ENCODE assay signal across 17 cellular contexts in genomic region chr16:78126662-78127061, GRCh38. TPM values are rescaled to one million over a fixed set of nuclear protein-coding genes. Genes with fewer than 3 reads are reported as not detected.
DNase-seq lines count a peak whose midpoint lies in the region; ATAC-seq, FAIRE-seq and TF ChIP-seq lines count a peak whose summit lies in the region.
"Had no signal": no experiment of that assay in that cellular context is flagged by ENCODE, and none has a peak within 500 bp of the region (broad histone marks: within the 10 kb centered on the region; RNA-seq: fewer than 3 reads in every experiment).

No MANE protein-coding gene starts in this region.

- H3K36me3 ChIP-seq in heart left ventricle = no peaks in the 10 kb centered on the region
- no peaks in the 10 kb centered on the region for H3K36me3 ChIP-seq in right atrium auricular region
- no peaks in the 10 kb centered on the region for H3K36me3 ChIP-seq in thyroid gland

- peaks cover 0 to 6% (median 0%) of the 10 kb centered on the region in 12 donors for H3K9me3 ChIP-seq in heart left ventricle
- H3K9me3 ChIP-seq in right atrium auricular region = no peaks in the 10 kb centered on the region
- H3K9me3 ChIP-seq in thyroid gland = no peaks in the 10 kb centered on the region

- DNase-seq in heart left ventricle = no peak
- DNase-seq in right atrium auricular region (ENCODE audit: low spot score) = no peak
- no peak for DNase-seq in coronary artery (ENCODE audit: low spot score)
- DNase-seq in putamen (ENCODE audit: low spot score) = peak; percentile 41
- no peak for DNase-seq in thyroid gland
- DNase-seq in GM12891 (ENCODE audit: insufficient read length, low spot score) = no peak
- no peak for DNase-seq in activated CD4-positive, alpha-beta T cell treated with anti-CD3 and anti-CD28 coated beads, Interleukin-2, amount 50 U/mL, for 1 hour
- DNase-seq: 8988T, GF-D8, GOT3, NCI-H1092, NCI-H146, NCI-H2081, NCI-H524 treated with DMSO at 0.1 percent for 48 hours had no signal

- H3K27ac ChIP-seq in heart left ventricle (peak overlapping the region in 10 of 12 donors; percentile 0 to 58 (median 12)), right atrium auricular region (peak overlapping the region in 1 of 2 donors; percentile 5), coronary artery (peak overlapping the region in 1 of 2 donors; percentile 5), thyroid gland (peak overlapping the region; percentile 0 to 74 (median 51))
- H3K27ac ChIP-seq: BLaER1 treated with 17β-estradiol and CSF1 and Interleukin-3, amounts not matched to agents 10 nM and 100 nM had no signal

- no peak for TF ChIP-seq CTCF in heart left ventricle (IDR thresholded peaks at IDR 0.05)
- no peak for TF ChIP-seq CTCF in right atrium auricular region (IDR thresholded peaks at IDR 0.05)
- no peak for TF ChIP-seq CTCF in coronary artery (IDR thresholded peaks at IDR 0.05)
- no peak for TF ChIP-seq CTCF in thyroid gland (IDR thresholded peaks at IDR 0.05)

- 70 to 93% (median 85%) methylated on average over 3 of the region's 3 CpGs for WGBS in heart left ventricle, 4 donors
- 88 to 95% methylated on average over 3 of the region's 3 CpGs for WGBS in thyroid gland, 2 donors

- no peak for TF ChIP-seq POLR2A in heart left ventricle (IDR thresholded peaks at IDR 0.05)
- no peak for TF ChIP-seq POLR2A in thyroid gland (IDR thresholded peaks at IDR 0.05)
- TF ChIP-seq POLR2A in GM12891 (IDR thresholded peaks at IDR 0.05; ENCODE audit: low read depth, low read length) = no peak

- ATAC-seq in heart left ventricle (no peak), HG02970 (IDR thresholded peaks at IDR 0.05; ENCODE audit: low FRiP score, unreplicated experiment) (no peak)

- intact Hi-C loops in heart left ventricle (cut with DNase I) (loop anchor here in 9 of 10 donors (5.0 to 10.0 kb wide), 12 partner anchors 96 to 1958 kb away; partner anchors contain the start of gene MAF (in 5 of the 9)), thyroid gland (cut with DNase I) (loop anchor here (10.0 kb wide), 1 partner anchor 108 kb away; no protein-coding TSS in a partner anchor)

- FAIRE-seq in GM12891 (lab: Jason Lieb, UNC) = no peak
- FAIRE-seq: GM12892 had no signal

- H3K4me1 ChIP-seq in heart left ventricle (peaks cover 0 to 37% (median 21%) of the 10 kb centered on the region in 12 donors), right atrium auricular region (peaks cover 0 to 29% of the 10 kb centered on the region in 2 donors), thyroid gland (peaks cover 28 to 41% of the 10 kb centered on the region in 2 donors)

- H3K4me3 ChIP-seq in heart left ventricle = peak overlapping the region in 6 of 12 donors; percentile 2 to 31 (median 20)
- H3K4me3 ChIP-seq in right atrium auricular region = no peak overlapping the region
- H3K4me3 ChIP-seq in coronary artery = peak overlapping the region; percentile 53
- H3K4me3 ChIP-seq in thyroid gland (replicated peaks in 1 of 3) = no peak overlapping the region
- H3K4me3 ChIP-seq: BLaER1 treated with 17β-estradiol and CSF1 and Interleukin-3, amounts not matched to agents 10 nM and 100 nM had no signal

- H3K27me3 ChIP-seq in heart left ventricle (no peaks in the 10 kb centered on the region), right atrium auricular region (no peaks in the 10 kb centered on the region), thyroid gland (no peaks in the 10 kb centered on the region)
- H3K27me3 ChIP-seq: BLaER1 treated with 17β-estradiol and CSF1 and Interleukin-3, amounts not matched to agents 10 nM and 100 nM had no signal

TF ChIP-seq in GM12891, 5 proteins besides CTCF, POLR2A, EP300 and RAD21:
- TF ChIP-seq SPI1 (IDR thresholded peaks at IDR 0.05; ENCODE audit: low read depth, low read length) (no peak), TAF1 (IDR thresholded peaks at IDR 0.05; ENCODE audit: low read depth, low read length) (no peak), POLR2AphosphoS5 (IDR thresholded peaks at IDR 0.05; ENCODE audit: low read depth, low read length) (no peak)

RNA-seq across cellular contexts. Expression of gene WWOX, which starts 27.2 kb away (rescaled TPM):
- total RNA-seq in heart left ventricle (10 to 100 TPM in 5 of 9 donors, 1 to 10 TPM in 4; 4.3 to 18.3 (median 10.1) TPM), right atrium auricular region (10 to 100 TPM; 14.8 to 20.8 TPM), thyroid gland (100 to 1,000 TPM; 135 to 209 (median 159) TPM)
- 1 to 10 TPM; 4.3 to 4.4 TPM for polyA plus RNA-seq in heart left ventricle
- 5.9 TPM for polyA plus RNA-seq in GM12891 (2012; ENCODE audit: low read depth, missing spikeins)

Comparison
In these comparisons a context has a peak if more than half of its experiments do, and no peak if none do; other contexts are left out.
1. RNA of gene WWOX, which starts 27.2 kb away (total RNA-seq): 135 to 209 TPM in thyroid gland; 14.8 to 20.8 TPM in right atrium auricular region and 4.3 to 18.3 TPM in heart left ventricle; every median in the first group is over 4 times any median in the second.